ENCODE assay signal across 1 cellular context in the genomic region with DNA sequence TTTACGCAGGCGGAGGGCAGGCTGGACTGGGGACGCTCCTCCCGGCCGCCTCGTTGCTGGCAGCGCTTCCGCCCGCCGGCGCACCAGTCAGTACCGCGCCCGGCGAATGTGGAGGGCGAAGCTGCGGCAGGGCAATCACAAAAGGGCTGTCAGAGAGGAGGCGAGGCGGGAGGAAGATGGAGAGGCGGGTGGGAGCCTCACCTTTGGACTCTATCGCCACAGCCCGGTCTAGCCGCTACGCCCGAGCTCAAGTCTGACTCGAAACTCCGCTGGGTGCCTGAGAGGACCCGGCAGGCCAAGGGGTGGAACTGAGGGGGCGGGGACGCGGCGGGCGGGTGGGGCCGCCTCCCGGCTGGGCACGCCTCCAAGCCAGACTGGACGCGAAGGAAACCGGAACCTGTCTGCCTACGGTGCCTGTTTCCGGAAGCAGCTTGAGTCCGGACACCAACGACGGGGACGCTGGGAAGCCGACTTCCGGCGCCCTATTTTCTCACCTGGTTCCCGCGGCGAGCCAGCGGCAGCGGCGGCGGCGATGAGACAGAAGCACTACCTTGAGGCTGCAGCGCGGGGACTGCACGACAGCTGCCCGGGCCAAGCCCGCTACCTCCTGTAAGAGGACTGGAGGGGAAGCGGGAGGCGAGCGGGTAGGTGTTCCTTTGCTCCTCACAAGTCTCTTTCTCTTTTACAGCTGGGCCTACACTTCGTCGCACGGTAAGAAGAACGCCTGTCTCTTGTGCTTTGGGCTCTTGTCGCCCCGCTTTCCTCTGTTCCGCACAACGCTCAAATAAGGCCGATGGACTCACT.
TF ChIP-seq lines count a peak whose summit lies in the region.

A gene (plus strand): TSS at position 483 of the 804 bp plus-strand sequence.

TF ChIP-seq in HepG2, 621 proteins besides CTCF, POLR2A, EP300 and RAD21 (continued from another document and continues in another):
- TF ChIP-seq, protein P1, sequence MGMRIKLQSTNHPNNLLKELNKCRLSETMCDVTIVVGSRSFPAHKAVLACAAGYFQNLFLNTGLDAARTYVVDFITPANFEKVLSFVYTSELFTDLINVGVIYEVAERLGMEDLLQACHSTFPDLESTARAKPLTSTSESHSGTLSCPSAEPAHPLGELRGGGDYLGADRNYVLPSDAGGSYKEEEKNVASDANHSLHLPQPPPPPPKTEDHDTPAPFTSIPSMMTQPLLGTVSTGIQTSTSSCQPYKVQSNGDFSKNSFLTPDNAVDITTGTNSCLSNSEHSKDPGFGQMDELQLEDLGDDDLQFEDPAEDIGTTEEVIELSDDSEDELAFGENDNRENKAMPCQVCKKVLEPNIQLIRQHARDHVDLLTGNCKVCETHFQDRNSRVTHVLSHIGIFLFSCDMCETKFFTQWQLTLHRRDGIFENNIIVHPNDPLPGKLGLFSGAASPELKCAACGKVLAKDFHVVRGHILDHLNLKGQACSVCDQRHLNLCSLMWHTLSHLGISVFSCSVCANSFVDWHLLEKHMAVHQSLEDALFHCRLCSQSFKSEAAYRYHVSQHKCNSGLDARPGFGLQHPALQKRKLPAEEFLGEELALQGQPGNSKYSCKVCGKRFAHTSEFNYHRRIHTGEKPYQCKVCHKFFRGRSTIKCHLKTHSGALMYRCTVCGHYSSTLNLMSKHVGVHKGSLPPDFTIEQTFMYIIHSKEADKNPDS (CRISPR knock-in tag; IDR thresholded peaks at IDR 0.05): no peak
- TF ChIP-seq, protein P2, sequence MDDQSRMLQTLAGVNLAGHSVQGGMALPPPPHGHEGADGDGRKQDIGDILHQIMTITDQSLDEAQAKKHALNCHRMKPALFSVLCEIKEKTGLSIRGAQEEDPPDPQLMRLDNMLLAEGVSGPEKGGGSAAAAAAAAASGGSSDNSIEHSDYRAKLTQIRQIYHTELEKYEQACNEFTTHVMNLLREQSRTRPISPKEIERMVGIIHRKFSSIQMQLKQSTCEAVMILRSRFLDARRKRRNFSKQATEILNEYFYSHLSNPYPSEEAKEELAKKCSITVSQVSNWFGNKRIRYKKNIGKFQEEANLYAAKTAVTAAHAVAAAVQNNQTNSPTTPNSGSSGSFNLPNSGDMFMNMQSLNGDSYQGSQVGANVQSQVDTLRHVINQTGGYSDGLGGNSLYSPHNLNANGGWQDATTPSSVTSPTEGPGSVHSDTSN (CRISPR knock-in tag; IDR thresholded peaks at IDR 0.05; ENCODE audit: borderline replicate concordance): no peak
- TF ChIP-seq, protein P3, sequence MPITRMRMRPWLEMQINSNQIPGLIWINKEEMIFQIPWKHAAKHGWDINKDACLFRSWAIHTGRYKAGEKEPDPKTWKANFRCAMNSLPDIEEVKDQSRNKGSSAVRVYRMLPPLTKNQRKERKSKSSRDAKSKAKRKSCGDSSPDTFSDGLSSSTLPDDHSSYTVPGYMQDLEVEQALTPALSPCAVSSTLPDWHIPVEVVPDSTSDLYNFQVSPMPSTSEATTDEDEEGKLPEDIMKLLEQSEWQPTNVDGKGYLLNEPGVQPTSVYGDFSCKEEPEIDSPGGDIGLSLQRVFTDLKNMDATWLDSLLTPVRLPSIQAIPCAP (CRISPR knock-in tag; IDR thresholded peaks at IDR 0.05; ENCODE audit: low read depth): no peak
- TF ChIP-seq JUND (CRISPR knock-in tag; IDR thresholded peaks at IDR 0.05) (no peak), HDAC6 (IDR thresholded peaks at IDR 0.05; ENCODE audit: low read depth, low read length) (no peak), KAT8 (CRISPR knock-in tag; IDR thresholded peaks at IDR 0.05) (peak; percentile 99), TBL1XR1 (IDR thresholded peaks at IDR 0.05; ENCODE audit: borderline replicate concordance, low read length, partially characterized antibody) (no peak), ZNF232 (CRISPR knock-in tag; IDR thresholded peaks at IDR 0.05; ENCODE audit: borderline replicate concordance) (peak; percentile 82; the same call in 1 of the 2 replicates), ZSCAN21 (CRISPR knock-in tag; IDR thresholded peaks at IDR 0.05; ENCODE audit: borderline replicate concordance) (peak; percentile 83), ZNF781 (CRISPR knock-in tag; IDR thresholded peaks at IDR 0.05; ENCODE audit: borderline replicate concordance, not compliant biosample characterization) (no peak), ZFP37 (CRISPR knock-in tag; IDR thresholded peaks at IDR 0.05; ENCODE audit: borderline replicate concordance) (peak; percentile 73; the same call in 1 of the 2 replicates), MLLT10 (CRISPR knock-in tag; IDR thresholded peaks at IDR 0.05) (no peak), ZMYM3 (CRISPR knock-in tag; IDR thresholded peaks at IDR 0.05) (0 out of 2 replicates have a peak, but pooled peaks have one; percentile 52), MIXL1 (CRISPR knock-in tag; IDR thresholded peaks at IDR 0.05) (no peak), PCBP1 (IDR thresholded peaks at IDR 0.05; ENCODE audit: borderline replicate concordance, low read depth, low read length) (peak; percentile 73; the same call in 1 of the 2 replicates), FOSL2 (CRISPR knock-in tag; IDR thresholded peaks at IDR 0.05) (peak; percentile 60), ZNF790 (CRISPR knock-in tag; IDR thresholded peaks at IDR 0.05; ENCODE audit: borderline replicate concordance) (peak; percentile 69; the same call in 1 of the 2 replicates), KDM3A (CRISPR knock-in tag; IDR thresholded peaks at IDR 0.05; ENCODE audit: low read depth) (peak; percentile 80; the same call in 1 of the 2 replicates), YEATS2 (CRISPR knock-in tag; IDR thresholded peaks at IDR 0.05; ENCODE audit: borderline replicate concordance) (peak; percentile 92; the same call in 1 of the 2 replicates), POLR2AphosphoS2 (IDR thresholded peaks at IDR 0.05; ENCODE audit: low read depth, low read length) (no peak), ZNF644 (CRISPR knock-in tag; IDR thresholded peaks at IDR 0.05; ENCODE audit: low read depth) (peak; percentile 70; the same call in 1 of the 2 replicates), HNRNPK (IDR thresholded peaks at IDR 0.05; ENCODE audit: low read depth, low read length, poor library complexity, severe bottlenecking) (no peak), TBX3 (IDR thresholded peaks at IDR 0.05; ENCODE audit: borderline replicate concordance) (peak; percentile 37; the same call in 1 of the 2 replicates), U2AF2 (IDR thresholded peaks at IDR 0.05; ENCODE audit: low read depth, low read length) (no peak), CHD4 (IDR thresholded peaks at IDR 0.05; ENCODE audit: borderline replicate concordance, low read length) (no peak), SMARCE1 (IDR thresholded peaks at IDR 0.05; ENCODE audit: borderline replicate concordance) (no peak), SP140L (CRISPR knock-in tag; IDR thresholded peaks at IDR 0.05; ENCODE audit: borderline replicate concordance) (no peak; the same call in 1 of the 2 replicates), ZNF160 (CRISPR knock-in tag; IDR thresholded peaks at IDR 0.05) (peak; percentile 19; the same call in 1 of the 2 replicates), ZNF724P (CRISPR knock-in tag; IDR thresholded peaks at IDR 0.05; ENCODE audit: borderline replicate concordance) (0 out of 2 replicates have a peak, but pooled peaks have one; percentile 20)
- TF ChIP-seq, protein P4, sequence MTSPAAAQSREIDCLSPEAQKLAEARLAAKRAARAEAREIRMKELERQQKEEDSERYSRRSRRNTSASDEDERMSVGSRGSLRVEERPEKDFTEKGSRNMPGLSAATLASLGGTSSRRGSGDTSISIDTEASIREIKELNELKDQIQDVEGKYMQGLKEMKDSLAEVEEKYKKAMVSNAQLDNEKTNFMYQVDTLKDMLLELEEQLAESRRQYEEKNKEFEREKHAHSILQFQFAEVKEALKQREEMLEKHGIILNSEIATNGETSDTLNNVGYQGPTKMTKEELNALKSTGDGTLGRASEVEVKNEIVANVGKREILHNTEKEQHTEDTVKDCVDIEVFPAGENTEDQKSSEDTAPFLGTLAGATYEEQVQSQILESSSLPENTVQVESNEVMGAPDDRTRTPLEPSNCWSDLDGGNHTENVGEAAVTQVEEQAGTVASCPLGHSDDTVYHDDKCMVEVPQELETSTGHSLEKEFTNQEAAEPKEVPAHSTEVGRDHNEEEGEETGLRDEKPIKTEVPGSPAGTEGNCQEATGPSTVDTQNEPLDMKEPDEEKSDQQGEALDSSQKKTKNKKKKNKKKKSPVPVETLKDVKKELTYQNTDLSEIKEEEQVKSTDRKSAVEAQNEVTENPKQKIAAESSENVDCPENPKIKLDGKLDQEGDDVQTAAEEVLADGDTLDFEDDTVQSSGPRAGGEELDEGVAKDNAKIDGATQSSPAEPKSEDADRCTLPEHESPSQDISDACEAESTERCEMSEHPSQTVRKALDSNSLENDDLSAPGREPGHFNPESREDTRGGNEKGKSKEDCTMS (CRISPR knock-in tag; conservative IDR thresholded peaks at IDR 0.05): no peak
- TF ChIP-seq, protein P5, sequence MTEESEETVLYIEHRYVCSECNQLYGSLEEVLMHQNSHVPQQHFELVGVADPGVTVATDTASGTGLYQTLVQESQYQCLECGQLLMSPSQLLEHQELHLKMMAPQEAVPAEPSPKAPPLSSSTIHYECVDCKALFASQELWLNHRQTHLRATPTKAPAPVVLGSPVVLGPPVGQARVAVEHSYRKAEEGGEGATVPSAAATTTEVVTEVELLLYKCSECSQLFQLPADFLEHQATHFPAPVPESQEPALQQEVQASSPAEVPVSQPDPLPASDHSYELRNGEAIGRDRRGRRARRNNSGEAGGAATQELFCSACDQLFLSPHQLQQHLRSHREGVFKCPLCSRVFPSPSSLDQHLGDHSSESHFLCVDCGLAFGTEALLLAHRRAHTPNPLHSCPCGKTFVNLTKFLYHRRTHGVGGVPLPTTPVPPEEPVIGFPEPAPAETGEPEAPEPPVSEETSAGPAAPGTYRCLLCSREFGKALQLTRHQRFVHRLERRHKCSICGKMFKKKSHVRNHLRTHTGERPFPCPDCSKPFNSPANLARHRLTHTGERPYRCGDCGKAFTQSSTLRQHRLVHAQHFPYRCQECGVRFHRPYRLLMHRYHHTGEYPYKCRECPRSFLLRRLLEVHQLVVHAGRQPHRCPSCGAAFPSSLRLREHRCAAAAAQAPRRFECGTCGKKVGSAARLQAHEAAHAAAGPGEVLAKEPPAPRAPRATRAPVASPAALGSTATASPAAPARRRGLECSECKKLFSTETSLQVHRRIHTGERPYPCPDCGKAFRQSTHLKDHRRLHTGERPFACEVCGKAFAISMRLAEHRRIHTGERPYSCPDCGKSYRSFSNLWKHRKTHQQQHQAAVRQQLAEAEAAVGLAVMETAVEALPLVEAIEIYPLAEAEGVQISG (CRISPR knock-in tag; IDR thresholded peaks at IDR 0.05): peak; percentile 94
- TF ChIP-seq, protein P6, sequence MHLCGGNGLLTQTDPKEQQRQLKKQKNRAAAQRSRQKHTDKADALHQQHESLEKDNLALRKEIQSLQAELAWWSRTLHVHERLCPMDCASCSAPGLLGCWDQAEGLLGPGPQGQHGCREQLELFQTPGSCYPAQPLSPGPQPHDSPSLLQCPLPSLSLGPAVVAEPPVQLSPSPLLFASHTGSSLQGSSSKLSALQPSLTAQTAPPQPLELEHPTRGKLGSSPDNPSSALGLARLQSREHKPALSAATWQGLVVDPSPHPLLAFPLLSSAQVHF (CRISPR knock-in tag; IDR thresholded peaks at IDR 0.05): peak; percentile 80; the same call in 1 of the 2 replicates
- TF ChIP-seq, protein P7, sequence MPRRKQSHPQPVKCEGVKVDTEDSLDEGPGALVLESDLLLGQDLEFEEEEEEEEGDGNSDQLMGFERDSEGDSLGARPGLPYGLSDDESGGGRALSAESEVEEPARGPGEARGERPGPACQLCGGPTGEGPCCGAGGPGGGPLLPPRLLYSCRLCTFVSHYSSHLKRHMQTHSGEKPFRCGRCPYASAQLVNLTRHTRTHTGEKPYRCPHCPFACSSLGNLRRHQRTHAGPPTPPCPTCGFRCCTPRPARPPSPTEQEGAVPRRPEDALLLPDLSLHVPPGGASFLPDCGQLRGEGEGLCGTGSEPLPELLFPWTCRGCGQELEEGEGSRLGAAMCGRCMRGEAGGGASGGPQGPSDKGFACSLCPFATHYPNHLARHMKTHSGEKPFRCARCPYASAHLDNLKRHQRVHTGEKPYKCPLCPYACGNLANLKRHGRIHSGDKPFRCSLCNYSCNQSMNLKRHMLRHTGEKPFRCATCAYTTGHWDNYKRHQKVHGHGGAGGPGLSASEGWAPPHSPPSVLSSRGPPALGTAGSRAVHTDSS (CRISPR knock-in tag; conservative IDR thresholded peaks at IDR 0.05): 0 out of 2 replicates have a peak, but pooled peaks have one; percentile 70
- TF ChIP-seq, protein P8, sequence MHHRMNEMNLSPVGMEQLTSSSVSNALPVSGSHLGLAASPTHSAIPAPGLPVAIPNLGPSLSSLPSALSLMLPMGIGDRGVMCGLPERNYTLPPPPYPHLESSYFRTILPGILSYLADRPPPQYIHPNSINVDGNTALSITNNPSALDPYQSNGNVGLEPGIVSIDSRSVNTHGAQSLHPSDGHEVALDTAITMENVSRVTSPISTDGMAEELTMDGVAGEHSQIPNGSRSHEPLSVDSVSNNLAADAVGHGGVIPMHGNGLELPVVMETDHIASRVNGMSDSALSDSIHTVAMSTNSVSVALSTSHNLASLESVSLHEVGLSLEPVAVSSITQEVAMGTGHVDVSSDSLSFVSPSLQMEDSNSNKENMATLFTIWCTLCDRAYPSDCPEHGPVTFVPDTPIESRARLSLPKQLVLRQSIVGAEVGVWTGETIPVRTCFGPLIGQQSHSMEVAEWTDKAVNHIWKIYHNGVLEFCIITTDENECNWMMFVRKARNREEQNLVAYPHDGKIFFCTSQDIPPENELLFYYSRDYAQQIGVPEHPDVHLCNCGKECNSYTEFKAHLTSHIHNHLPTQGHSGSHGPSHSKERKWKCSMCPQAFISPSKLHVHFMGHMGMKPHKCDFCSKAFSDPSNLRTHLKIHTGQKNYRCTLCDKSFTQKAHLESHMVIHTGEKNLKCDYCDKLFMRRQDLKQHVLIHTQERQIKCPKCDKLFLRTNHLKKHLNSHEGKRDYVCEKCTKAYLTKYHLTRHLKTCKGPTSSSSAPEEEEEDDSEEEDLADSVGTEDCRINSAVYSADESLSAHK (CRISPR knock-in tag; IDR thresholded peaks at IDR 0.05; ENCODE audit: borderline replicate concordance): no peak
- TF ChIP-seq, protein P9, sequence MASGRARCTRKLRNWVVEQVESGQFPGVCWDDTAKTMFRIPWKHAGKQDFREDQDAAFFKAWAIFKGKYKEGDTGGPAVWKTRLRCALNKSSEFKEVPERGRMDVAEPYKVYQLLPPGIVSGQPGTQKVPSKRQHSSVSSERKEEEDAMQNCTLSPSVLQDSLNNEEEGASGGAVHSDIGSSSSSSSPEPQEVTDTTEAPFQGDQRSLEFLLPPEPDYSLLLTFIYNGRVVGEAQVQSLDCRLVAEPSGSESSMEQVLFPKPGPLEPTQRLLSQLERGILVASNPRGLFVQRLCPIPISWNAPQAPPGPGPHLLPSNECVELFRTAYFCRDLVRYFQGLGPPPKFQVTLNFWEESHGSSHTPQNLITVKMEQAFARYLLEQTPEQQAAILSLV (CRISPR knock-in tag; IDR thresholded peaks at IDR 0.05; ENCODE audit: borderline replicate concordance): no peak; the same call in 1 of the 2 replicates
- TF ChIP-seq, protein P10, sequence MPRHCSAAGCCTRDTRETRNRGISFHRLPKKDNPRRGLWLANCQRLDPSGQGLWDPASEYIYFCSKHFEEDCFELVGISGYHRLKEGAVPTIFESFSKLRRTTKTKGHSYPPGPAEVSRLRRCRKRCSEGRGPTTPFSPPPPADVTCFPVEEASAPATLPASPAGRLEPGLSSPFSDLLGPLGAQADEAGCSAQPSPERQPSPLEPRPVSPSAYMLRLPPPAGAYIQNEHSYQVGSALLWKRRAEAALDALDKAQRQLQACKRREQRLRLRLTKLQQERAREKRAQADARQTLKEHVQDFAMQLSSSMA (CRISPR knock-in tag; IDR thresholded peaks at IDR 0.05): 0 out of 2 replicates have a peak, but pooled peaks have one; percentile 62
- TF ChIP-seq, protein P11, sequence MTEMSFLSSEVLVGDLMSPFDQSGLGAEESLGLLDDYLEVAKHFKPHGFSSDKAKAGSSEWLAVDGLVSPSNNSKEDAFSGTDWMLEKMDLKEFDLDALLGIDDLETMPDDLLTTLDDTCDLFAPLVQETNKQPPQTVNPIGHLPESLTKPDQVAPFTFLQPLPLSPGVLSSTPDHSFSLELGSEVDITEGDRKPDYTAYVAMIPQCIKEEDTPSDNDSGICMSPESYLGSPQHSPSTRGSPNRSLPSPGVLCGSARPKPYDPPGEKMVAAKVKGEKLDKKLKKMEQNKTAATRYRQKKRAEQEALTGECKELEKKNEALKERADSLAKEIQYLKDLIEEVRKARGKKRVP (CRISPR knock-in tag; IDR thresholded peaks at IDR 0.05): peak in 1 of 2 experiments; percentile 55; a peak in 1 of 4 replicates
